1 cellular context compared by ENCODE assay signal in genomic region chr15:94042163-94042954, GRCh38.
TF ChIP-seq lines count a peak whose summit lies in the region.

No MANE protein-coding gene starts in this region.

TF ChIP-seq in SK-N-SH treated with all-trans-retinoic acid at 6 μM for 48 hours, 23 proteins besides CTCF, POLR2A, EP300 and RAD21 (continued from another document):
- TF ChIP-seq CSRNP3 (CRISPR knock-in tag; IDR thresholded peaks at IDR 0.05) (no peak), ISL1 (CRISPR knock-in tag; IDR thresholded peaks at IDR 0.05) (no peak), ZFP30 (CRISPR knock-in tag; IDR thresholded peaks at IDR 0.05) (no peak), CSDC2 (CRISPR knock-in tag; IDR thresholded peaks at IDR 0.05) (no peak), TSHZ2 (CRISPR knock-in tag; IDR thresholded peaks at IDR 0.05) (no peak), GLIS3 (CRISPR knock-in tag; IDR thresholded peaks at IDR 0.05) (no peak), ARNTL (CRISPR knock-in tag; IDR thresholded peaks at IDR 0.05; ENCODE audit: borderline replicate concordance, low read depth) (no peak), SNAI2 (CRISPR knock-in tag; IDR thresholded peaks at IDR 0.05) (no peak), PPARA (CRISPR knock-in tag; IDR thresholded peaks at IDR 0.05; ENCODE audit: borderline replicate concordance) (no peak), ZNF565 (CRISPR knock-in tag; conservative IDR thresholded peaks at IDR 0.05; ENCODE audit: low read depth) (no peak), ZNF70 (CRISPR knock-in tag; IDR thresholded peaks at IDR 0.05) (no peak), ESRRG (CRISPR knock-in tag; IDR thresholded peaks at IDR 0.05) (no peak), TCF4 (CRISPR knock-in tag; IDR thresholded peaks at IDR 0.05; ENCODE audit: borderline replicate concordance) (no peak), RARB (CRISPR knock-in tag; IDR thresholded peaks at IDR 0.05) (no peak), ZNF8 (CRISPR knock-in tag; IDR thresholded peaks at IDR 0.05) (no peak), OSR1 (CRISPR knock-in tag; IDR thresholded peaks at IDR 0.05) (no peak)
